Comparison of ENCODE assay signal across 2 cellular contexts in genomic region chr19:31308781-31309180, GRCh38.
TF ChIP-seq lines count a peak whose summit lies in the region.

No MANE protein-coding gene starts in this region.

TF ChIP-seq in HEK293, 187 proteins besides CTCF, POLR2A, EP300 and RAD21:
- no peak for TF ChIP-seq ZNF513 (tag by site-specific recombination; IDR thresholded peaks at IDR 0.05)
- 0 out of 2 replicates have a peak, but pooled peaks have one; percentile 18 for TF ChIP-seq ZNF692 (tag by site-specific recombination; IDR thresholded peaks at IDR 0.05)

TF ChIP-seq in H1, 55 proteins besides CTCF, POLR2A, EP300 and RAD21:
- TF ChIP-seq EGR1 (IDR thresholded peaks at IDR 0.05; ENCODE audit: borderline replicate concordance, low read depth, low read length), result no peak
- TF ChIP-seq CEBPB (IDR thresholded peaks at IDR 0.05; ENCODE audit: low read depth, low read length), result no peak
- TF ChIP-seq TAF1 (IDR thresholded peaks at IDR 0.05; ENCODE audit: low read depth, low read length), result no peak
- no peak for TF ChIP-seq TEAD4 (IDR thresholded peaks at IDR 0.05; ENCODE audit: low read depth, low read length)
- TF ChIP-seq CHD7 (IDR thresholded peaks at IDR 0.05; ENCODE audit: insufficient replicate concordance, low read length), result no peak
- TF ChIP-seq CHD2 (IDR thresholded peaks at IDR 0.05; ENCODE audit: low read length), result no peak
- TF ChIP-seq SP2 (IDR thresholded peaks at IDR 0.05; ENCODE audit: low read length), result no peak
- TF ChIP-seq POU5F1 (IDR thresholded peaks at IDR 0.05; ENCODE audit: low read depth, low read length), result no peak
- no peak for TF ChIP-seq JUN (IDR thresholded peaks at IDR 0.05; ENCODE audit: low read depth, low read length)
- TF ChIP-seq BCL11A (IDR thresholded peaks at IDR 0.05; ENCODE audit: low read depth in 2 of 2, low read length in 2 of 2), result no peak
- TF ChIP-seq SP4 (IDR thresholded peaks at IDR 0.05; ENCODE audit: low read length), result no peak
